ENCODE assay signal across 16 cellular contexts in the genomic region with DNA sequence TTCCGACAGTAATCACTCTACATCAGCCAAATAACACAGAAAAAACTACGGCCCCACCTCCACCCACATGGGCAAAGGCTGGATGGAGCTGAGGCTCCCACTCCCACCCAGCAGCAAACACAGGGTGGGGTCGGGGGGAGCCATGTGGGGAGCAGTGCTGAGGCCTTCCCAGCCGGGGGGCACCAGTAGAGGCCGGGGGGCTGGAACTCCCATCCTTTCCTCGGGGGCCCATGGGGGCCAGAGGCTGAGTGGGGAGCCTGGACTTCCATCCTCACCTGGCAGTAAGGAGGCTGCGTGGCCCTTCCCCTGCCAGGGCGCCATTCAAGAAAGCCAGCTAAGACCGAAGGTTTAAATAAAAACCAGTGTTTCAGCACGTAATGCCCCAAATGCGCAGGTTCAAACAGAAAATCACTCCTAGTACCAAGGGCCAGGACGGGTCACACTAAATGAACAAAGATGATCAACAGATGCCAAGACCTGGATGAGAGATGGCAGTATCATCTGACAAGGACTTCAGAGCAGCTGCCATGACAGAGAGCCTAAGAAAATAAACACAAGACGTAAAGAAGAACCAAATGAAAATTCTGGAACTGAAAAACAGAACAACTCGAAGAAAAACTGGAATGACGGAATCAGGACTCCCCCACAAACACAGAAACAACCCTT. TPM values are rescaled to one million over a fixed set of nuclear protein-coding genes. Genes with fewer than 3 reads are reported as not detected.
"Had no signal": no experiment of that assay in that cellular context is flagged by ENCODE, and none has a peak within 500 bp of the region (broad histone marks: within the 10 kb centered on the region; RNA-seq: fewer than 3 reads in every experiment).

No MANE protein-coding gene starts in this region.

- H3K27ac ChIP-seq: colonic mucosa, hepatocyte, prostate gland, sigmoid colon had no signal

- H3K4me1 ChIP-seq: colonic mucosa, prostate gland had no signal

- DNase-seq: activated B cell treated with CpG ODN at 0.5 μM for 24 hours; activated CD4-positive, alpha-beta T cell treated with anti-CD3 and anti-CD28 coated beads, Interleukin-2, amount 10 ng/mL, durations not matched to agents 24 days and 14 days; activated CD8-positive, alpha-beta memory T cell treated with anti-CD3 and anti-CD28 coated beads, Interleukin-2, amount 50 U/mL, for 48 hours; activated naive CD4-positive, alpha-beta T cell treated with anti-CD3 and anti-CD28 coated beads, Interleukin-2, amount 10 ng/mL, durations not matched to agents 7 days and 5 days; colonic mucosa; kidney; left ventricle myocardium superior; natural killer cell; occipital lobe; sigmoid colon; stimulated activated CD4-positive, alpha-beta T cell treated with anti-CD3 and anti-CD28 coated beads, Interleukin-1b, Interleukin-23, amount 100 ng/mL, for 48 hours; T-helper 2 cell had no signal

- H3K4me3 Mint-ChIP-seq: activated B cell treated with CpG ODN at 0.5 μM for 24 hours; activated CD4-positive, alpha-beta T cell treated with anti-CD3 and anti-CD28 coated beads, Interleukin-2, amount 10 ng/mL, durations not matched to agents 24 days and 14 days; activated naive CD4-positive, alpha-beta T cell treated with anti-CD3 and anti-CD28 coated beads, Interleukin-2, amount 10 ng/mL, durations not matched to agents 7 days and 5 days; activated T-helper 1 cell treated with anti-CD3 and anti-CD28 coated beads, Interleukin-12 subunit alpha, Interleukin-12 subunit beta, Interleukin-2, Interleukin-4 antibody, amounts not matched to agents 30 ng/mL and 10 ng/mL and 1 ng/mL, durations not matched to agents 14 hours and 24 hours and 36 hours; memory B cell; natural killer cell had no signal

- H3K9me3 Mint-ChIP-seq: activated B cell treated with CpG ODN at 0.5 μM for 24 hours; activated CD4-positive, alpha-beta T cell treated with anti-CD3 and anti-CD28 coated beads, Interleukin-2, amount 10 ng/mL, durations not matched to agents 24 days and 14 days; activated naive CD4-positive, alpha-beta T cell treated with anti-CD3 and anti-CD28 coated beads, Interleukin-2, amount 10 ng/mL, durations not matched to agents 7 days and 5 days; activated T-helper 1 cell treated with anti-CD3 and anti-CD28 coated beads, Interleukin-12 subunit alpha, Interleukin-12 subunit beta, Interleukin-2, Interleukin-4 antibody, amounts not matched to agents 30 ng/mL and 10 ng/mL and 1 ng/mL, durations not matched to agents 14 hours and 24 hours and 36 hours; memory B cell; natural killer cell had no signal

- ATAC-seq: natural killer cell had no signal

- H3K27ac Mint-ChIP-seq: activated B cell treated with CpG ODN at 0.5 μM for 24 hours; activated naive CD4-positive, alpha-beta T cell treated with anti-CD3 and anti-CD28 coated beads, Interleukin-2, amount 10 ng/mL, durations not matched to agents 7 days and 5 days; memory B cell; natural killer cell had no signal

- H3K4me3 ChIP-seq: colonic mucosa, hepatocyte, prostate gland, sigmoid colon had no signal

- H3K27me3 ChIP-seq: colonic mucosa, hepatocyte, sigmoid colon had no signal

- H3K36me3 ChIP-seq: colonic mucosa, prostate gland had no signal

- H3K9me3 ChIP-seq: colonic mucosa, prostate gland, sigmoid colon had no signal

RNA-seq across cellular contexts. Expression of a gene that starts 17.3 kb away (rescaled TPM):
- total RNA-seq: activated B cell treated with CpG ODN at 0.5 μM for 24 hours; activated CD4-positive, alpha-beta T cell treated with anti-CD3 and anti-CD28 coated beads, Interleukin-2, amount 10 ng/mL, durations not matched to agents 24 days and 14 days; activated T-helper 1 cell treated with anti-CD3 and anti-CD28 coated beads, Interleukin-12 subunit alpha, Interleukin-12 subunit beta, Interleukin-2, Interleukin-4 antibody, amounts not matched to agents 30 ng/mL and 10 ng/mL and 1 ng/mL, durations not matched to agents 14 hours and 24 hours and 36 hours; colonic mucosa; hepatocyte; kidney; natural killer cell; occipital lobe had no signal
